8 cellular contexts compared by ENCODE assay signal in the genomic region with DNA sequence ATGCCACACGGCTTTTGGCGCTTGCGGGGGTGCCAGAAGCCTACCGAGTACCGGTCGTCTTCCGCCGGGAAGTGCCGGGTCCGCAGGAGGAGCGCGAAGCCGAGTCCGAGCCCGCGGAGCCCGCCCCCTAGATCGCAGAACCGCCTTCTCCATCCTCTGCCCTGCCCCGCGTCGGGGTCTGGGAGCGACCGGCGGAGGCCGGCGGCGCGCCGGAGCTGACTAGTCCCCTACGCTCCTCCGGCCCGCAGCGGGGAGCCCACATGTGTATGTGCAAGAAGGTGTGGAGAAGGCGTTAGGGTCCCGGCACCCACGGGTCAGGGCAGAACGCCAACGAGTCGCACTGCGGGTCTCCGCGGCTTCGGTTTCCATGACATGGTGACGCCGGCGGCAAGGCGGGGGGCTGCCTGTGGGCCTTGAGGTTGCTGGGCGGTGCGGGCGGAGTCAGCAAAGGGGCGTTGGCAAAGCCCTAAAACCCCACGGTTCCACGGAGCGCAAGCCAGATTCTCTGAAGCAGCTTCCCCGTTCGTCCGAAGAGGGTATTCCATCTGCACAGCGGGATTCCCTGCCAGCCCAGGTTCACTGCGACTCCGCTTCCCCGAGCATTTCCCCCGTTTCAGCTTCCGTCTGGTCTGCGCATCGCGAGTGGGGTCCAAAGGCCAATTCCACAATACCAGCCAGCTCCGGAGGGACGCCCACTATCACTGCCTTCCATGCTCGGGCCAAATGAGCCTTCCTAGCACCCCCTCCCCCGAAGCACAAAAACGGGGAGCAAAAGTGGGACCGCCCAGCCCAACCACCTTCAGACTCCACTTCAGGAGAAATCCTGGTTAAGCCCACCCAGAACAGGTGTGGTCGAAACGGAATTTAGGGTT. TPM values are rescaled to one million over a fixed set of nuclear protein-coding genes. Genes with fewer than 3 reads are reported as not detected.
A peak's percentile ranks its signal among the peaks of the same experiment; 100 is the strongest.
DNase-seq lines count a peak whose midpoint lies in the region; ATAC-seq, FAIRE-seq and TF ChIP-seq lines count a peak whose summit lies in the region.

No MANE protein-coding gene starts in this region.

- peak overlapping the region; percentile 27 to 48 (median 32) for H3K4me3 ChIP-seq in gastrocnemius medialis

- in situ Hi-C loops in gastrocnemius medialis (cut with MboI; ENCODE audit: low sequenced_read_pairs in 4 of 4), result loop anchor here in 1 of 4 donors (25.0 kb wide), 1 partner anchor 298 kb away; no protein-coding TSS in a partner anchor

- peak overlapping the region; percentile 25 for H3K4me3 Mint-ChIP-seq in T-helper 1 cell treated with Interleukin-12 subunit alpha and Interleukin-12 subunit beta and Interleukin-4 antibody, amounts not matched to agents 30 μg/mL and 1 μg/mL, for 36 hours

- no peak for TF ChIP-seq POLR2A in gastrocnemius medialis (IDR thresholded peaks at IDR 0.05)

- TF ChIP-seq CTCF in gastrocnemius medialis (IDR thresholded peaks at IDR 0.05 in 4 of 5, conservative IDR thresholded peaks at IDR 0.05 in 1 of 5), result no peak

- peaks cover 10% of the 10 kb centered on the region for H3K36me3 Mint-ChIP-seq in T-helper 1 cell treated with Interleukin-12 subunit alpha and Interleukin-12 subunit beta and Interleukin-4 antibody, amounts not matched to agents 30 μg/mL and 1 μg/mL, for 36 hours (ENCODE audit: low read depth)

- intact Hi-C loops in gastrocnemius medialis (cut with DNase I; ENCODE audit: low total_unique reads), result no loop called here

- H3K27ac Mint-ChIP-seq in T-helper 1 cell treated with Interleukin-12 subunit alpha and Interleukin-12 subunit beta and Interleukin-4 antibody, amounts not matched to agents 30 μg/mL and 1 μg/mL, for 36 hours, result peak overlapping the region; percentile 62

- H3K36me3 ChIP-seq in gastrocnemius medialis, result no peaks in the 10 kb centered on the region

- peaks cover 96% of the 10 kb centered on the region for H3K27me3 Mint-ChIP-seq in T-helper 1 cell treated with Interleukin-12 subunit alpha and Interleukin-12 subunit beta and Interleukin-4 antibody, amounts not matched to agents 30 μg/mL and 1 μg/mL, for 36 hours (ENCODE audit: low read depth)

- H3K9me3 Mint-ChIP-seq in T-helper 1 cell treated with Interleukin-12 subunit alpha and Interleukin-12 subunit beta and Interleukin-4 antibody, amounts not matched to agents 30 μg/mL and 1 μg/mL, for 36 hours, result no peaks in the 10 kb centered on the region

- FAIRE-seq in RCC 7860 (lab: Jason Lieb, UNC), result no peak

- H3K27me3 ChIP-seq in gastrocnemius medialis, result peaks cover 98 to 100% (median 99%) of the 10 kb centered on the region in 3 donors

- H3K4me1 ChIP-seq in gastrocnemius medialis, result peaks cover 58 to 82% of the 10 kb centered on the region in 2 donors

- ATAC-seq in gastrocnemius medialis, result no peak
- no peak for ATAC-seq in GM19023 (IDR thresholded peaks at IDR 0.05; ENCODE audit: unreplicated experiment)
- no peak for ATAC-seq in HG03439 (IDR thresholded peaks at IDR 0.05; ENCODE audit: unreplicated experiment)

- no peaks in the 10 kb centered on the region for H3K9me3 ChIP-seq in gastrocnemius medialis

- peaks cover 35% of the 10 kb centered on the region for H3K4me1 Mint-ChIP-seq in T-helper 1 cell treated with Interleukin-12 subunit alpha and Interleukin-12 subunit beta and Interleukin-4 antibody, amounts not matched to agents 30 μg/mL and 1 μg/mL, for 36 hours (ENCODE audit: low read depth)

- no peak for DNase-seq in T-helper 1 cell
- DNase-seq in RCC 7860 (ENCODE audit: low spot score), result peak; percentile 42
- DNase-seq in glomerular visceral epithelial cell (ENCODE audit: extremely low spot score), result peak; percentile 76
- no peak for DNase-seq in gastrocnemius medialis
- DNase-seq in COLO829 (ENCODE audit: low spot score), result no peak

- H3K27ac ChIP-seq in gastrocnemius medialis, result no peak overlapping the region

RNA-seq across cellular contexts. Expression of a gene that starts 2.3 kb away (rescaled TPM):
- total RNA-seq in gastrocnemius medialis, result not detected

RNA-seq across cellular contexts. Expression of a gene that starts 13.8 kb away (rescaled TPM):
- total RNA-seq in gastrocnemius medialis, result 10 to 100 TPM; 30.3 to 50.5 (median 40.9) TPM

Comparison
In these comparisons a context has a peak if more than half of its experiments do, and no peak if none do; other contexts are left out.
1. DNase-seq: peak in RCC 7860 (single experiment) and glomerular visceral epithelial cell (single experiment); none in T-helper 1 cell (0 of 5), gastrocnemius medialis (0 of 2) and COLO829 (single experiment).